In genomic region chr13:37486171-37486661, GRCh38 we compare ENCODE assay signal across 29 cellular contexts.
DNase-seq lines count a peak whose midpoint lies in the region; ATAC-seq, FAIRE-seq and TF ChIP-seq lines count a peak whose summit lies in the region.
"Had no signal": no experiment of that assay in that cellular context is flagged by ENCODE, and none has a peak within 500 bp of the region (broad histone marks: within the 10 kb centered on the region; RNA-seq: fewer than 3 reads in every experiment).

No MANE protein-coding gene starts in this region.

- peak overlapping the region; percentile 53 for H3K9ac ChIP-seq in astrocyte (ENCODE audit: low read length)
- H3K9ac ChIP-seq: KMS-11 had no signal

- H3K4me3 ChIP-seq in AG09309 (ENCODE audit: control insufficient read depth, low read depth, low read length), result no peak overlapping the region
- H3K4me3 ChIP-seq in astrocyte (ENCODE audit: insufficient read depth, low read depth, low read length), result no peak overlapping the region
- no peak overlapping the region for H3K4me3 ChIP-seq in pancreas
- H3K4me3 ChIP-seq: adrenal gland, cardiac muscle cell, spleen, stomach had no signal

- intact Hi-C loops in pancreas (cut with DNase I), result no loop called here

- TF ChIP-seq CTCF in AG09309 (IDR thresholded peaks at IDR 0.05; ENCODE audit: control insufficient read depth, insufficient read depth, low read depth, low read length, missing control alignments), result no peak
- no peak for TF ChIP-seq CTCF in astrocyte (IDR thresholded peaks at IDR 0.05; ENCODE audit: insufficient read depth, low read depth, low read length)
- TF ChIP-seq CTCF in pancreas (IDR thresholded peaks at IDR 0.05), result no peak

- H3K27me3 ChIP-seq in astrocyte (ENCODE audit: insufficient read depth, low read length) (no peaks in the 10 kb centered on the region), pancreas (no peaks in the 10 kb centered on the region)
- H3K27me3 ChIP-seq: adrenal gland, cardiac muscle cell, spleen, stomach had no signal

- no peaks in the 10 kb centered on the region for H3K36me3 Mint-ChIP-seq in astrocyte (ENCODE audit: low read depth, unreplicated experiment)
- H3K36me3 Mint-ChIP-seq in activated CD8-positive, alpha-beta T cell treated with anti-CD3 and anti-CD28 coated beads, Interleukin-2, amount 10 ng/mL, durations not matched to agents 7 days and 5 days (ENCODE audit: low read depth), result no peaks in the 10 kb centered on the region
- H3K36me3 Mint-ChIP-seq: type B pancreatic cell had no signal

- no peaks in the 10 kb centered on the region for H3K9me3 ChIP-seq in astrocyte (ENCODE audit: insufficient read depth, low read depth, low read length)
- H3K9me3 ChIP-seq in pancreas, result no peaks in the 10 kb centered on the region
- H3K9me3 ChIP-seq: adrenal gland, spleen, stomach had no signal

- no peak for TF ChIP-seq POLR2A in GM18505 (IDR thresholded peaks at IDR 0.05; ENCODE audit: borderline replicate concordance, extremely low read depth, insufficient read depth, insufficient read length)

- H3K27ac Mint-ChIP-seq in astrocyte (ENCODE audit: unreplicated experiment), result no peak overlapping the region
- H3K27ac Mint-ChIP-seq in activated CD8-positive, alpha-beta T cell treated with anti-CD3 and anti-CD28 coated beads, Interleukin-2, amount 10 ng/mL, durations not matched to agents 7 days and 5 days, result no peak overlapping the region
- H3K27ac Mint-ChIP-seq: T-helper 1 cell treated with Interleukin-12 subunit alpha and Interleukin-12 subunit beta and Interleukin-4 antibody, amounts not matched to agents 30 μg/mL and 1 μg/mL, for 36 hours; type B pancreatic cell had no signal

- H3K4me1 Mint-ChIP-seq in astrocyte (ENCODE audit: low read depth, unreplicated experiment), result peaks cover 31% of the 10 kb centered on the region
- no peaks in the 10 kb centered on the region for H3K4me1 Mint-ChIP-seq in activated CD8-positive, alpha-beta T cell treated with anti-CD3 and anti-CD28 coated beads, Interleukin-2, amount 10 ng/mL, durations not matched to agents 7 days and 5 days (ENCODE audit: low read depth)

- H3K36me3 ChIP-seq in astrocyte (ENCODE audit: insufficient read depth, low read length) (no peaks in the 10 kb centered on the region), pancreas (no peaks in the 10 kb centered on the region)
- H3K36me3 ChIP-seq: adrenal gland, cardiac muscle cell, spleen, stomach had no signal

- POLR2A ChIA-PET in activated CD8-positive, alpha-beta T cell treated with anti-CD3 and anti-CD28 coated beads, Interleukin-2, amount 10 ng/mL, durations not matched to agents 7 days and 5 days (lab: Charles Lee), result no interaction called here

- no peaks in the 10 kb centered on the region for H4K20me1 ChIP-seq in astrocyte (ENCODE audit: insufficient read depth, low read length)

- no peak overlapping the region for H3K4me3 Mint-ChIP-seq in astrocyte (ENCODE audit: unreplicated experiment)
- no peak overlapping the region for H3K4me3 Mint-ChIP-seq in activated CD8-positive, alpha-beta T cell treated with anti-CD3 and anti-CD28 coated beads, Interleukin-2, amount 10 ng/mL, durations not matched to agents 7 days and 5 days
- H3K4me3 Mint-ChIP-seq: neural crest cell; T-helper 1 cell treated with Interleukin-12 subunit alpha and Interleukin-12 subunit beta and Interleukin-4 antibody, amounts not matched to agents 30 μg/mL and 1 μg/mL, for 36 hours; type B pancreatic cell had no signal

- H3K27ac ChIP-seq in astrocyte (ENCODE audit: low read depth, low read length), result peak overlapping the region; percentile 70
- no peak overlapping the region for H3K27ac ChIP-seq in pancreas
- H3K27ac ChIP-seq: adrenal gland, cardiac muscle cell, KMS-11, spleen had no signal

- peak overlapping the region; percentile 50 for H3K4me2 ChIP-seq in astrocyte (ENCODE audit: low read length)
- H3K4me2 ChIP-seq: KMS-11 had no signal

- no peaks in the 10 kb centered on the region for H3K9me3 Mint-ChIP-seq in astrocyte (ENCODE audit: unreplicated experiment)
- H3K9me3 Mint-ChIP-seq in activated CD8-positive, alpha-beta T cell treated with anti-CD3 and anti-CD28 coated beads, Interleukin-2, amount 10 ng/mL, durations not matched to agents 7 days and 5 days (ENCODE audit: insufficient read depth), result peaks cover 7% of the 10 kb centered on the region
- H3K9me3 Mint-ChIP-seq: neural crest cell, type B pancreatic cell had no signal

- DNase-seq in AG09309 (ENCODE audit: low read depth) (peak; percentile 67), M059J (ENCODE audit: low read depth) (peak; percentile 70), astrocyte (ENCODE audit: low read depth) (peak; percentile 47), kidney tubule cell (ENCODE audit: low spot score) (peak; percentile 0), pancreas (no peak), SK-N-DZ (ENCODE audit: low spot score) (no peak)
- no peak for DNase-seq in activated CD8-positive, alpha-beta T cell treated with anti-CD3 and anti-CD28 coated beads, Interleukin-2, amount 10 ng/mL, durations not matched to agents 7 days and 5 days
- DNase-seq: activated CD4-positive, alpha-beta T cell treated with anti-CD3 and anti-CD28 coated beads, Interleukin-2, amount 50 U/mL, for 1 hour; activated CD8-positive, alpha-beta memory T cell treated with anti-CD3 and anti-CD28 coated beads, Interleukin-2, amount 50 U/mL, for 4 hours; activated effector memory CD4-positive, alpha-beta T cell treated with Interleukin-2 at 50 U/mL for 16 hours; adrenal gland; DMS79 treated with DMSO at 0.1 percent for 48 hours; erythroblast; glutamatergic neuron; left colon; NCI-H1105 treated with DMSO at 0.1 percent for 48 hours; NCI-H2107; NCI-H524; SHP77; spleen; stimulated activated CD4-positive, alpha-beta T cell treated with anti-CD3 and anti-CD28 coated beads, Interleukin-4, amount 100 ng/mL, for 24 hours; stomach had no signal

- peaks cover 26% of the 10 kb centered on the region for H3K4me1 ChIP-seq in astrocyte (ENCODE audit: insufficient read depth, low read length)
- H3K4me1 ChIP-seq in pancreas, result no peaks in the 10 kb centered on the region
- H3K4me1 ChIP-seq: adrenal gland, spleen had no signal

- FAIRE-seq in astrocyte (lab: Jason Lieb, UNC) (peak; percentile 65), pancreas (lab: Jason Lieb, UNC) (no peak)

- ATAC-seq in pancreas (no peak), GM18505 (IDR thresholded peaks at IDR 0.05; ENCODE audit: unreplicated experiment) (no peak)
- ATAC-seq in activated CD8-positive, alpha-beta T cell treated with anti-CD3 and anti-CD28 coated beads, Interleukin-2, amount 10 ng/mL, durations not matched to agents 7 days and 5 days, result no peak
- ATAC-seq: HCT116, left colon had no signal

- no peak overlapping the region for H2AFZ ChIP-seq in astrocyte (ENCODE audit: low read depth, low read length)

- 42 to 46% methylated on average over 7 of the region's 7 CpGs for WGBS in pancreas, 2 donors

- H3K27me3 Mint-ChIP-seq in astrocyte (ENCODE audit: low read depth, unreplicated experiment), result no peaks in the 10 kb centered on the region
- H3K27me3 Mint-ChIP-seq in activated CD8-positive, alpha-beta T cell treated with anti-CD3 and anti-CD28 coated beads, Interleukin-2, amount 10 ng/mL, durations not matched to agents 7 days and 5 days (ENCODE audit: low read depth), result no peaks in the 10 kb centered on the region
- H3K27me3 Mint-ChIP-seq: type B pancreatic cell had no signal

- CTCF ChIA-PET in activated CD8-positive, alpha-beta T cell treated with anti-CD3 and anti-CD28 coated beads, Interleukin-2, amount 10 ng/mL, durations not matched to agents 7 days and 5 days (lab: Charles Lee), result no interaction called here

- no peaks in the 10 kb centered on the region for H3K79me2 ChIP-seq in astrocyte (ENCODE audit: insufficient read depth, low read length)

Comparison
In these comparisons a context has a peak if more than half of its experiments do, and no peak if none do; other contexts are left out.
1. DNase-seq: peak in AG09309 (single experiment), M059J (single experiment), astrocyte (single experiment) and kidney tubule cell (single experiment); none in pancreas (0 of 6), activated CD8-positive, alpha-beta T cell treated with anti-CD3 and anti-CD28 coated beads, Interleukin-2, amount 10 ng/mL, durations not matched to agents 7 days and 5 days (single experiment) and SK-N-DZ (single experiment).